ENCODE assay signal across 15 cellular contexts in the genomic region with DNA sequence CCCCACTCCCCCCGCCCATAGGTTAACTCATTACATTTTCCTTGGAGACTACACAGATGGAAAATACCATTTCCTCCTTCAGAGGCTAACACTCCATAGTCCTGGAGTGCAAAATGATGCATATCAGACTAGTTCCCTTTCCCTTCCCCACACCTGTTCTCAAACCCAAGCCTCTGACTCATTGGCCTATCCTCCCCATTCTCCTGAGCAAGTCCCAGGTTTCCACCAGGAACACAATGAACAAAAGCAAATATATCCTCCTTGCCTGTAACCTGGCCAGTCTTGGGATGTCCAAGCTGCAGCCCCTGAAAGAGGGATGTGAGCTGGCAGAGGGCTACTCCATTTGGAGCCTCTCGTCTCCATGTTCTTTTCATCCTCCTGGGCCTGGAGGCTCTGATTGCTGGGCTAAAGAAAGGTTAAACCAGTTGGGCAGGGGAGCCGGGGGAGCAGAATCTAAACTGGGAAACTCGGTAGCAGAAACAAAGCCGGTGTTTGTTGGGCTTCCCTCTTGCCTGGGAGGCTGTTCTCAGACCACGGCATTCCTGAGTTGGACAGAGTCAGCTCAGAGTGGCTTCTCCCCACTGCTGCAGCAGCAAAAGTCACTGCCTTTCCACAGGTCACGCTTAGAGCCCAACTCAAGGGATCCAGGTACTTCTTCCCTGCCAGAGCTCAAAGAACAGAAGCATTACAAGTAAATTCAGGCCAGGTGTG. TPM values are rescaled to one million over a fixed set of nuclear protein-coding genes. Genes with fewer than 3 reads are reported as not detected.
A peak's percentile ranks its signal among the peaks of the same experiment; 100 is the strongest.
DNase-seq lines count a peak whose midpoint lies in the region; ATAC-seq, FAIRE-seq and TF ChIP-seq lines count a peak whose summit lies in the region.
"Had no signal": no experiment of that assay in that cellular context is flagged by ENCODE, and none has a peak within 500 bp of the region (broad histone marks: within the 10 kb centered on the region; RNA-seq: fewer than 3 reads in every experiment).

No MANE protein-coding gene starts in this region.

- DNase-seq in cardiac muscle cell (ENCODE audit: low read depth in 1 of 2, low spot score in 1 of 2) (peak in 1 of 2 donors; percentile 55), left ventricle myocardium superior (no peak), SJCRH30 (peak; percentile 37 to 60), keratinocyte (ENCODE audit: low read depth, low spot score) (no peak), testis (peak; percentile 35), MV-4-11 (lab: John Stamatoyannopoulos, UW) (no peak)
- no peak for DNase-seq in stimulated activated CD4-positive, alpha-beta T cell treated with anti-CD3 and anti-CD28 coated beads, Interleukin-1b, Interleukin-23, amount 100 ng/mL, for 48 hours
- DNase-seq: activated naive CD4-positive, alpha-beta T cell treated with anti-CD3 and anti-CD28 coated beads, Interleukin-2, amount 10 ng/mL, durations not matched to agents 7 days and 5 days; midbrain; stimulated activated CD4-positive, alpha-beta T cell treated with anti-CD3 and anti-CD28 coated beads, Interleukin-4, amount 100 ng/mL, for 1 hour; T-cell had no signal

- H3K27me3 ChIP-seq in cardiac muscle cell (no peaks in the 10 kb centered on the region), SJCRH30 (no peaks in the 10 kb centered on the region), keratinocyte (ENCODE audit: control insufficient read depth, extremely low read depth, insufficient read depth, low read length) (no peaks in the 10 kb centered on the region), testis (no peaks in the 10 kb centered on the region)

- ATAC-seq in left ventricle myocardium superior (no peak), HG03025 (IDR thresholded peaks at IDR 0.05; ENCODE audit: low FRiP score, unreplicated experiment) (no peak)
- ATAC-seq: stimulated activated memory B cell treated with anti-CD40 and anti-IgM and Interleukin-4, amounts not matched to agents 10 μg/mL and 1 μg/mL and 100 μg/mL, for 72 hours; T-cell had no signal

- peak; percentile 66 for FAIRE-seq in keratinocyte (lab: Jason Lieb, UNC)
- FAIRE-seq: H1 had no signal

- H3K36me3 ChIP-seq in cardiac muscle cell (peaks cover 18% of the 10 kb centered on the region), SJCRH30 (peaks cover 22% of the 10 kb centered on the region), keratinocyte (ENCODE audit: control insufficient read depth in 2 of 2, extremely low read depth in 1 of 2, insufficient read depth in 2 of 2, low read length in 2 of 2) (peaks cover 8 to 19% of the 10 kb centered on the region in 2 experiments), testis (ENCODE audit: low read depth, missing control alignments) (no peaks in the 10 kb centered on the region)

- no peak for TF ChIP-seq CTCF in cardiac muscle cell (IDR thresholded peaks at IDR 0.05; ENCODE audit: low read depth, low read length)
- TF ChIP-seq CTCF in keratinocyte (optimal IDR thresholded peaks at IDR 0.05 in 1 of 3, IDR thresholded peaks at IDR 0.05 in 1 of 3, conservative IDR thresholded peaks at IDR 0.05 in 1 of 3; ENCODE audit: extremely low read depth in 1 of 3, insufficient read depth in 2 of 3, low read length in 3 of 3), result no peak
- no peak for TF ChIP-seq CTCF in testis (IDR thresholded peaks at IDR 0.05)

- dilution Hi-C loops in keratinocyte (cut with MboI; ENCODE audit: extremely low pct_ligation_motif_present, low sequenced_read_pairs), result no loop called here

- no peaks in the 10 kb centered on the region for H3K9me3 ChIP-seq in cardiac muscle cell (ENCODE audit: low read depth)
- no peaks in the 10 kb centered on the region for H3K9me3 ChIP-seq in SJCRH30 (replicated peaks)
- H3K9me3 ChIP-seq in keratinocyte (ENCODE audit: control insufficient read depth, low read depth, low read length), result no peaks in the 10 kb centered on the region
- H3K9me3 ChIP-seq in testis, result no peaks in the 10 kb centered on the region
- H3K9me3 ChIP-seq: prostate gland had no signal

- H3K4me2 ChIP-seq in keratinocyte (ENCODE audit: control insufficient read depth, extremely low read depth, insufficient read depth, low read depth, low read length), result no peak overlapping the region

- WGBS in testis, 2 donors, result 56 to 57% methylated on average over 7 of the region's 7 CpGs

- no peak overlapping the region for H2AFZ ChIP-seq in keratinocyte (ENCODE audit: control insufficient read depth, low read length)

- H4K20me1 ChIP-seq in keratinocyte (ENCODE audit: control insufficient read depth, extremely low read depth, insufficient read depth, low read length), result no peaks in the 10 kb centered on the region

- H3K27ac ChIP-seq in cardiac muscle cell (peak overlapping the region; percentile 76), SJCRH30 (peak overlapping the region; percentile 57), keratinocyte (ENCODE audit: control insufficient read depth, insufficient read depth, low read length) (peak overlapping the region; percentile 20), testis (no peak overlapping the region)
- H3K27ac ChIP-seq: prostate gland had no signal

- no peak overlapping the region for H3K9ac ChIP-seq in keratinocyte (ENCODE audit: control insufficient read depth, extremely low read depth, insufficient read depth, low read length)

- H3K9me1 ChIP-seq in keratinocyte (ENCODE audit: control insufficient read depth, extremely low read depth, insufficient read depth, low read length), result peaks cover 5% of the 10 kb centered on the region

- no peak for TF ChIP-seq POLR2A in testis (IDR thresholded peaks at IDR 0.05)

- no peaks in the 10 kb centered on the region for H3K79me2 ChIP-seq in keratinocyte (ENCODE audit: control insufficient read depth, insufficient read depth, low read length)

- H3K4me1 ChIP-seq in cardiac muscle cell (ENCODE audit: low read depth) (peaks cover 12% of the 10 kb centered on the region), SJCRH30 (peaks cover 29% of the 10 kb centered on the region), keratinocyte (ENCODE audit: control insufficient read depth, extremely low read depth, insufficient read depth, low read length) (peaks cover 28% of the 10 kb centered on the region), testis (peaks cover 11% of the 10 kb centered on the region)
- H3K4me1 ChIP-seq: prostate gland had no signal

- intact Hi-C loops in left ventricle myocardium superior (cut with micrococcal nuclease) (no loop called here), testis (cut with DNase I; ENCODE audit: low total_unique reads) (no loop called here)

- H3K4me3 ChIP-seq in cardiac muscle cell (no peak overlapping the region), SJCRH30 (no peak overlapping the region), keratinocyte (ENCODE audit: control insufficient read depth in 2 of 3, extremely low read depth in 1 of 3, insufficient read depth in 2 of 3, low read depth in 1 of 3, low read length in 3 of 3) (no peak overlapping the region), testis (no peak overlapping the region)
- H3K4me3 ChIP-seq: prostate gland had no signal

RNA-seq across cellular contexts. Expression of a gene that starts 13.9 kb away (rescaled TPM):
- total RNA-seq in cardiac muscle cell (119 and 198 TPM in 2 replicates), left ventricle myocardium superior (75.8 TPM), testis (100 to 1,000 TPM; 170 to 216 TPM)
- polyA plus RNA-seq in cardiac muscle cell (174 and 188 TPM in 2 replicates), keratinocyte (295 to 363 TPM (median 302 TPM) in 3 replicates), testis (ENCODE audit: insufficient read depth, low read depth, low replicate concordance) (289 TPM)
- 170 and 183 TPM in 2 replicates for total RNA-seq in SJCRH30 (2014; rRNA removed; shearing (Covaris generic))
- polyA plus RNA-seq in keratinocyte (2011; ENCODE audit: low read depth), result 145 TPM
- 261 and 273 TPM in 2 replicates for polyA plus RNA-seq in keratinocyte (2011; cell fraction: cytosol; rRNA removed)
- 277 and 326 TPM in 2 replicates for polyA plus RNA-seq in keratinocyte (2011; cell fraction: nucleus; rRNA removed)
- polyA plus RNA-seq in keratinocyte (2012; ENCODE audit: low replicate concordance), result 124 and 166 TPM in 2 replicates
- 159 to 275 TPM (median 179 TPM) in 3 replicates for polyA minus RNA-seq in keratinocyte
- 98.0 TPM for polyA minus RNA-seq in keratinocyte (2011; cell fraction: cytosol; rRNA and poly(A)+ RNA removed)
- 56.3 and 75.2 TPM in 2 replicates for polyA minus RNA-seq in keratinocyte (2011; cell fraction: nucleus; rRNA and poly(A)+ RNA removed)

RNA-seq across cellular contexts. Expression of a gene that starts 28.5 kb away (rescaled TPM):
- total RNA-seq in cardiac muscle cell (89.4 and 126 TPM in 2 replicates), left ventricle myocardium superior (61.2 TPM), testis (100 to 1,000 TPM in 1 of 2 donors, 10 to 100 TPM in 1; 56.6 to 124 TPM)
- polyA plus RNA-seq in cardiac muscle cell (38.6 and 54.9 TPM in 2 replicates), keratinocyte (27.8 to 39.2 TPM (median 38.7 TPM) in 3 replicates), testis (ENCODE audit: insufficient read depth, low read depth, low replicate concordance) (88.8 TPM)
- total RNA-seq in SJCRH30 (2014; rRNA removed; shearing (Covaris generic)), result 152 and 167 TPM in 2 replicates
- polyA plus RNA-seq in keratinocyte (2011; ENCODE audit: low read depth), result 46.0 TPM
- 26.3 and 43.5 TPM in 2 replicates for polyA plus RNA-seq in keratinocyte (2011; cell fraction: cytosol; rRNA removed)
- 109 and 131 TPM in 2 replicates for polyA plus RNA-seq in keratinocyte (2011; cell fraction: nucleus; rRNA removed)
- 24.2 and 34.9 TPM in 2 replicates for polyA plus RNA-seq in keratinocyte (2012; ENCODE audit: low replicate concordance)
- polyA minus RNA-seq in keratinocyte, result 32.7 to 61.5 TPM (median 50.0 TPM) in 3 replicates
- 18.2 TPM for polyA minus RNA-seq in keratinocyte (2011; cell fraction: cytosol; rRNA and poly(A)+ RNA removed)
- 27.5 and 29.3 TPM in 2 replicates for polyA minus RNA-seq in keratinocyte (2011; cell fraction: nucleus; rRNA and poly(A)+ RNA removed)

RNA-seq across cellular contexts. Expression of a gene that starts 46.8 kb away (rescaled TPM):
- total RNA-seq in cardiac muscle cell (43.1 and 51.0 TPM in 2 replicates), left ventricle myocardium superior (33.9 TPM), testis (10 to 100 TPM; 41.0 to 42.7 TPM)
- polyA plus RNA-seq in cardiac muscle cell (29.2 and 38.5 TPM in 2 replicates), keratinocyte (34.8 to 42.7 TPM (median 35.8 TPM) in 3 replicates), testis (ENCODE audit: insufficient read depth, low read depth, low replicate concordance) (34.4 TPM)
- 34.4 and 36.5 TPM in 2 replicates for total RNA-seq in SJCRH30 (2014; rRNA removed; shearing (Covaris generic))
- polyA plus RNA-seq in keratinocyte (2011; ENCODE audit: low read depth), result 13.3 TPM
- 33.9 and 36.0 TPM in 2 replicates for polyA plus RNA-seq in keratinocyte (2011; cell fraction: cytosol; rRNA removed)
- 54.6 and 57.9 TPM in 2 replicates for polyA plus RNA-seq in keratinocyte (2011; cell fraction: nucleus; rRNA removed)
- 34.0 and 39.8 TPM in 2 replicates for polyA plus RNA-seq in keratinocyte (2012; ENCODE audit: low replicate concordance)
- 52.2 to 68.2 TPM (median 55.0 TPM) in 3 replicates for polyA minus RNA-seq in keratinocyte
- polyA minus RNA-seq in keratinocyte (2011; cell fraction: cytosol; rRNA and poly(A)+ RNA removed), result 37.0 TPM
- polyA minus RNA-seq in keratinocyte (2011; cell fraction: nucleus; rRNA and poly(A)+ RNA removed), result 21.9 and 26.2 TPM in 2 replicates

RNA-seq across cellular contexts. Expression of a gene that starts 47.8 kb away (rescaled TPM):
- total RNA-seq in cardiac muscle cell (75.5 and 116 TPM in 2 replicates), left ventricle myocardium superior (65.6 TPM), testis (10 to 100 TPM; 47.6 to 50.4 TPM)
- polyA plus RNA-seq in cardiac muscle cell (199 and 208 TPM in 2 replicates), keratinocyte (67.5 to 98.0 TPM (median 96.0 TPM) in 3 replicates), testis (ENCODE audit: insufficient read depth, low read depth, low replicate concordance) (55.5 TPM)
- 24.8 and 33.3 TPM in 2 replicates for total RNA-seq in SJCRH30 (2014; rRNA removed; shearing (Covaris generic))
- 205 TPM for polyA plus RNA-seq in keratinocyte (2011; ENCODE audit: low read depth)
- polyA plus RNA-seq in keratinocyte (2011; cell fraction: cytosol; rRNA removed), result 88.2 and 157 TPM in 2 replicates
- polyA plus RNA-seq in keratinocyte (2011; cell fraction: nucleus; rRNA removed), result 34.3 and 43.3 TPM in 2 replicates
- 96.1 and 119 TPM in 2 replicates for polyA plus RNA-seq in keratinocyte (2012; ENCODE audit: low replicate concordance)
- polyA minus RNA-seq in keratinocyte, result 37.0 to 68.3 TPM (median 56.5 TPM) in 3 replicates
- polyA minus RNA-seq in keratinocyte (2011; cell fraction: cytosol; rRNA and poly(A)+ RNA removed), result 30.1 TPM
- 11.8 and 14.7 TPM in 2 replicates for polyA minus RNA-seq in keratinocyte (2011; cell fraction: nucleus; rRNA and poly(A)+ RNA removed)

RNA-seq across cellular contexts. Expression of a gene that starts 54.1 kb away (rescaled TPM):
- total RNA-seq in cardiac muscle cell (1.6 and 3.1 TPM in 2 replicates), left ventricle myocardium superior (not detected), testis (1 to 10 TPM; 1.2 to 2.0 TPM)
- polyA plus RNA-seq in cardiac muscle cell (2.1 and 2.4 TPM in 2 replicates), keratinocyte (93.4 to 159 TPM (median 106 TPM) in 3 replicates), testis (ENCODE audit: insufficient read depth, low read depth, low replicate concordance) (2.1 TPM)
- total RNA-seq in SJCRH30 (2014; rRNA removed; shearing (Covaris generic)), result not detected in 2 replicates
- 155 TPM for polyA plus RNA-seq in keratinocyte (2011; ENCODE audit: low read depth)
- 168 and 189 TPM in 2 replicates for polyA plus RNA-seq in keratinocyte (2011; cell fraction: cytosol; rRNA removed)
- polyA plus RNA-seq in keratinocyte (2011; cell fraction: nucleus; rRNA removed), result 94.5 and 106 TPM in 2 replicates
- polyA plus RNA-seq in keratinocyte (2012; ENCODE audit: low replicate concordance), result 85.5 and 278 TPM in 2 replicates
- polyA minus RNA-seq in keratinocyte, result 118 to 203 TPM (median 128 TPM) in 3 replicates
- 96.3 TPM for polyA minus RNA-seq in keratinocyte (2011; cell fraction: cytosol; rRNA and poly(A)+ RNA removed)
- 26.8 and 30.1 TPM in 2 replicates for polyA minus RNA-seq in keratinocyte (2011; cell fraction: nucleus; rRNA and poly(A)+ RNA removed)

Comparison
In these comparisons a context has a peak if more than half of its experiments do, and no peak if none do; other contexts are left out.
1. DNase-seq: peak in SJCRH30 (2 of 2) and testis (single experiment); none in left ventricle myocardium superior (single experiment), keratinocyte (single experiment), stimulated activated CD4-positive, alpha-beta T cell treated with anti-CD3 and anti-CD28 coated beads, Interleukin-1b, Interleukin-23, amount 100 ng/mL, for 48 hours (single experiment) and MV-4-11 (single experiment).
2. H3K27ac ChIP-seq: peak in cardiac muscle cell (single experiment), SJCRH30 (single experiment) and keratinocyte (single experiment); none in testis (0 of 2).